Comparison of ENCODE assay signal across 24 cellular contexts in the genomic region with DNA sequence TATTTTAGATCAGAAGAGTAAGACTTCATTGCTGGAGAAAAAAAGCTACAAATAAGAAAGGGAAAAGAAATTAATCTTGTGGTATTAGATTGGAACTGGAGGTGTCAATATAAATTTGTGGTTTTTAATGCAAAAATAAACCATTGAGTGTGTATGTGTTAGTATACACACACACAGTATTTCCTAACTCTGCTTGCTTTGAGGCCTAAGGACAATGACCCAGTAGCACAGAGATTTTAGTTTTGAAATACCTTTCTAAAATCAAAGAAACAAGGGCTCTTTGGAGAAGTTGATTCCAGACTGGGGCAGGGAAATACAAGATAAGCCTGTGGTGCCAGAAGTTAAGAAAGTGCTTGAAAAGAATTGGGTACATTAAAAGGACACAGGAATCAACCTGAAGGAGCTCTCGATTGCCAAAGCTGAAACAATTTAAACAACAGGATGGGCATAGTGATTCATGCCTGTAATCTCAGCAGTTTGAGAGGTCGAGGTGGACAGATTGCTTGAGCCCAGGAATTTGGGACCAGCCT.
DNase-seq lines count a peak whose midpoint lies in the region; ATAC-seq and TF ChIP-seq lines count a peak whose summit lies in the region.
"Had no signal": no experiment of that assay in that cellular context is flagged by ENCODE, and none has a peak within 500 bp of the region (broad histone marks: within the 10 kb centered on the region; RNA-seq: fewer than 3 reads in every experiment).

No MANE protein-coding gene starts in this region.

- peaks cover 4% of the 10 kb centered on the region for H3K36me3 Mint-ChIP-seq in T-helper 17 cell (ENCODE audit: low read depth)
- H3K36me3 Mint-ChIP-seq: CD14-positive monocyte; CD8-positive, alpha-beta memory T cell had no signal

- peak overlapping the region; percentile 32 for H3K27ac Mint-ChIP-seq in T-helper 17 cell
- H3K27ac Mint-ChIP-seq: CD14-positive monocyte; CD4-positive, alpha-beta T cell; CD8-positive, alpha-beta memory T cell; H9 had no signal

- TF ChIP-seq POLR2A in esophagus muscularis mucosa (IDR thresholded peaks at IDR 0.05; ENCODE audit: low read depth), result no peak
- no peak for TF ChIP-seq POLR2A in right lobe of liver (IDR thresholded peaks at IDR 0.05)

- H3K27ac ChIP-seq in esophagus muscularis mucosa (replicated peaks in 1 of 4), result no peak overlapping the region
- H3K27ac ChIP-seq in right lobe of liver, result no peak overlapping the region
- H3K27ac ChIP-seq in upper lobe of right lung, result no peak overlapping the region
- H3K27ac ChIP-seq: A549; BLaER1 treated with 17β-estradiol and CSF1 and Interleukin-3, amounts not matched to agents 10 nM and 100 nM; GM23248 had no signal

- ATAC-seq in T-helper 17 cell (no peak), right lobe of liver (peak; percentile 57 to 84 (median 62)), upper lobe of right lung (peak; percentile 74), HG03432 (IDR thresholded peaks at IDR 0.05; ENCODE audit: unreplicated experiment) (no peak)
- ATAC-seq: A549, GM12878, HCT116 had no signal

- 90% methylated on average over 2 of the region's 2 CpGs for WGBS in esophagus muscularis mucosa
- 39% methylated on average over 2 of the region's 2 CpGs for WGBS in right lobe of liver (ENCODE audit: insufficient coverage, low coverage, low lambda C conversion rate, missing lambda C conversion rate)

- H3K4me1 ChIP-seq in esophagus muscularis mucosa (no peaks in the 10 kb centered on the region), right lobe of liver (peaks cover 0 to 8% (median 0%) of the 10 kb centered on the region in 4 donors), upper lobe of right lung (no peaks in the 10 kb centered on the region)
- H3K4me1 ChIP-seq: A549, BE2C had no signal

- peaks cover 22% of the 10 kb centered on the region for H3K27me3 Mint-ChIP-seq in T-helper 17 cell
- H3K27me3 Mint-ChIP-seq: CD4-positive, alpha-beta T cell had no signal

- H3K36me3 ChIP-seq in esophagus muscularis mucosa (no peaks in the 10 kb centered on the region), right lobe of liver (no peaks in the 10 kb centered on the region), upper lobe of right lung (no peaks in the 10 kb centered on the region)
- H3K36me3 ChIP-seq: BE2C; BLaER1 treated with 17β-estradiol and CSF1 and Interleukin-3, amounts not matched to agents 10 nM and 100 nM had no signal

- intact Hi-C loops in esophagus muscularis mucosa (cut with DNase I) (no loop called here), right lobe of liver (cut with DNase I) (no loop called here), upper lobe of right lung (cut with DNase I) (no loop called here)

- DNase-seq in T-helper 17 cell (no peak), esophagus muscularis mucosa (ENCODE audit: extremely low spot score) (peak; percentile 21), right lobe of liver (no peak), upper lobe of right lung (no peak), SIG-M5 treated with dmso at 0.1 percent for 504 hours (lab: John Stamatoyannopoulos, UW; ENCODE audit: unreplicated experiment) (no peak)
- no peak for DNase-seq in activated CD4-positive, CD25-positive, alpha-beta regulatory T cell treated with anti-CD3 and anti-CD28 coated beads, Interleukin-2, amount 50 U/mL, for 72 hours
- DNase-seq: 8988T; ACHN; AML-193; BE2C; CD4-positive, alpha-beta T cell; CD8-positive, alpha-beta memory T cell; DMS 273 treated with DMSO at 0.1 percent for 48 hours; DMS79; EL; GDM1; GM23248; H9 had no signal

- no peak overlapping the region for H3K4me3 ChIP-seq in esophagus muscularis mucosa
- H3K4me3 ChIP-seq in right lobe of liver, result no peak overlapping the region
- no peak overlapping the region for H3K4me3 ChIP-seq in upper lobe of right lung
- H3K4me3 ChIP-seq: A549; BLaER1 treated with 17β-estradiol and CSF1 and Interleukin-3, amounts not matched to agents 10 nM and 100 nM; GM12878; GM23248 had no signal

- no peak overlapping the region for H3K4me3 Mint-ChIP-seq in T-helper 17 cell
- H3K4me3 Mint-ChIP-seq: CD14-positive monocyte; CD4-positive, alpha-beta T cell; CD8-positive, alpha-beta memory T cell; H9 had no signal

- no peak for TF ChIP-seq CTCF in esophagus muscularis mucosa (IDR thresholded peaks at IDR 0.05)
- no peak for TF ChIP-seq CTCF in right lobe of liver (IDR thresholded peaks at IDR 0.05)
- no peak for TF ChIP-seq CTCF in upper lobe of right lung (IDR thresholded peaks at IDR 0.05)

- no peak for TF ChIP-seq EP300 in esophagus muscularis mucosa (IDR thresholded peaks at IDR 0.05)

- H3K27me3 ChIP-seq in esophagus muscularis mucosa (no peaks in the 10 kb centered on the region), right lobe of liver (no peaks in the 10 kb centered on the region), upper lobe of right lung (no peaks in the 10 kb centered on the region)
- H3K27me3 ChIP-seq: BE2C; BLaER1 treated with 17β-estradiol and CSF1 and Interleukin-3, amounts not matched to agents 10 nM and 100 nM had no signal

- H3K9me3 ChIP-seq in T-helper 17 cell (ENCODE audit: control insufficient read depth, low read length, poor library complexity, severe bottlenecking), result no peaks in the 10 kb centered on the region
- H3K9me3 ChIP-seq in esophagus muscularis mucosa, result no peaks in the 10 kb centered on the region
- H3K9me3 ChIP-seq in right lobe of liver, result no peaks in the 10 kb centered on the region
- no peaks in the 10 kb centered on the region for H3K9me3 ChIP-seq in upper lobe of right lung
- H3K9me3 ChIP-seq: A549, BE2C had no signal

- H3K4me1 Mint-ChIP-seq in T-helper 17 cell, result no peaks in the 10 kb centered on the region
- H3K4me1 Mint-ChIP-seq: CD8-positive, alpha-beta memory T cell had no signal

Comparison
In these comparisons a context has a peak if more than half of its experiments do, and no peak if none do; other contexts are left out.
1. ATAC-seq: peak in right lobe of liver (4 of 4) and upper lobe of right lung (single experiment); none in T-helper 17 cell (single experiment) and HG03432 (single experiment).